Comparison of ENCODE assay signal across 1 cellular context in the genomic region with DNA sequence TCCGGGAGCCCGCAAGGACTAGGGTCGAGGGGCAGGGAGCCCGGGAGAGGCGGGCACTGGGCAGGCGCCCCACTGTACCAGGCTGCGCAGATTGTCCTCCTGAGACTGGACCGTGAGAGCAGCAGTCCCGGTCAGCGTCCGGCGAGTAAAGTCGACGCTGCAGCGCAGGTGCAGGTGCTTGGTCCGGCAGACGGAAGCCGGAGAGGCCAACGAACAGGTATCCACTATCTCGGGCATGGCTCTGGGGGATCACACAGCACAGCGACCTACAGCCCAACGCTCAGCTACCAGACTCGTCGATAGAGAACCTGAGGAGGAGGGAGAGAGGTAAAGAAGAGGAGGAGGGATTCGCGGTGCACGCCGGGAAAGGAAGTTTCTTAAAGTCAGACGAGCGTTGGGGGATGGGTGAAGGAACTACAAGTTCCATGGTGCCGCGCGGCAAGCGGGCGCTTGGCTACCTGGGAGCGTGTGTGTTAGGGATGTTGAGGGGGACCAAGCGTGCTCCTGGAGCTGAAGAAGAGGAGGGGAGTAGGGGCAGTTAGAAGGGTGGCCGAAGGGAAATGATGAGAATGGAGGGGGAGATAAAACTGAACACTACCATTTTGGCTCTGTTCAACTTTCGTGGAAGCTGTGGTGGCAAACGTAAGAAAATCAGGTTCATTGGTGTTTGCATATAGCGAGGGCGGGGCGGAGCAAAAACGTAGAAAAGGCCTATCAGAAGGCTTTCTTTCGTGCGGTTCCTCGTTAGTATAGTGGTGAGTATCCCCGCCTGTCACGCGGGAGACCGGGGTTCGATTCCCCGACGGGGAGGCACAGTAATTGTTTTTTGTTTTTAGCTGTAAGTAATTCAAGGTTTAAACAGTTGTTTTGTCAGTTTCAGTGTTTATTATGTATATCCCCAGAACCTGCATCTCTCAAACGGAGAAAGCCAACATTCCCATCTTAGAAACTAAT.
TF ChIP-seq lines count a peak whose summit lies in the region.

Gene LTA4H, minus strand, starts transcription at position 305 of the 954 bp plus-strand sequence. Its CDS starts 68 bp downstream, at position 237.

TF ChIP-seq in GM12878, 131 proteins besides CTCF, POLR2A, EP300 and RAD21 (continued from another document):
- TF ChIP-seq, protein P1, sequence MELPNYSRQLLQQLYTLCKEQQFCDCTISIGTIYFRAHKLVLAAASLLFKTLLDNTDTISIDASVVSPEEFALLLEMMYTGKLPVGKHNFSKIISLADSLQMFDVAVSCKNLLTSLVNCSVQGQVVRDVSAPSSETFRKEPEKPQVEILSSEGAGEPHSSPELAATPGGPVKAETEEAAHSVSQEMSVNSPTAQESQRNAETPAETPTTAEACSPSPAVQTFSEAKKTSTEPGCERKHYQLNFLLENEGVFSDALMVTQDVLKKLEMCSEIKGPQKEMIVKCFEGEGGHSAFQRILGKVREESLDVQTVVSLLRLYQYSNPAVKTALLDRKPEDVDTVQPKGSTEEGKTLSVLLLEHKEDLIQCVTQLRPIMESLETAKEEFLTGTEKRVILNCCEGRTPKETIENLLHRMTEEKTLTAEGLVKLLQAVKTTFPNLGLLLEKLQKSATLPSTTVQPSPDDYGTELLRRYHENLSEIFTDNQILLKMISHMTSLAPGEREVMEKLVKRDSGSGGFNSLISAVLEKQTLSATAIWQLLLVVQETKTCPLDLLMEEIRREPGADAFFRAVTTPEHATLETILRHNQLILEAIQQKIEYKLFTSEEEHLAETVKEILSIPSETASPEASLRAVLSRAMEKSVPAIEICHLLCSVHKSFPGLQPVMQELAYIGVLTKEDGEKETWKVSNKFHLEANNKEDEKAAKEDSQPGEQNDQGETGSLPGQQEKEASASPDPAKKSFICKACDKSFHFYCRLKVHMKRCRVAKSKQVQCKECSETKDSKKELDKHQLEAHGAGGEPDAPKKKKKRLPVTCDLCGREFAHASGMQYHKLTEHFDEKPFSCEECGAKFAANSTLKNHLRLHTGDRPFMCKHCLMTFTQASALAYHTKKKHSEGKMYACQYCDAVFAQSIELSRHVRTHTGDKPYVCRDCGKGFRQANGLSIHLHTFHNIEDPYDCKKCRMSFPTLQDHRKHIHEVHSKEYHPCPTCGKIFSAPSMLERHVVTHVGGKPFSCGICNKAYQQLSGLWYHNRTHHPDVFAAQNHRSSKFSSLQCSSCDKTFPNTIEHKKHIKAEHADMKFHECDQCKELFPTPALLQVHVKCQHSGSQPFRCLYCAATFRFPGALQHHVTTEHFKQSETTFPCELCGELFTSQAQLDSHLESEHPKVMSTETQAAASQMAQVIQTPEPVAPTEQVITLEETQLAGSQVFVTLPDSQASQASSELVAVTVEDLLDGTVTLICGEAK (IDR thresholded peaks at IDR 0.05; ENCODE audit: borderline replicate concordance), result peak; percentile 89
- TF ChIP-seq SMC3 (IDR thresholded peaks at IDR 0.05; ENCODE audit: borderline replicate concordance, low read length), result no peak
- 0 out of 2 replicates have a peak, but pooled peaks have one; percentile 20 for TF ChIP-seq BACH1 (IDR thresholded peaks at IDR 0.05; ENCODE audit: borderline replicate concordance)
- peak; percentile 32 for TF ChIP-seq NKRF (conservative IDR thresholded peaks at IDR 0.05)
- peak; percentile 94 for TF ChIP-seq STAT1 (conservative IDR thresholded peaks at IDR 0.05)
- TF ChIP-seq LARP7 (IDR thresholded peaks at IDR 0.05), result peak; percentile 30
- TF ChIP-seq POLR2AphosphoS2 (IDR thresholded peaks at IDR 0.05; ENCODE audit: low read depth, low read length), result peak; percentile 69; the same call in 1 of the 2 replicates
- TF ChIP-seq, protein P2, sequence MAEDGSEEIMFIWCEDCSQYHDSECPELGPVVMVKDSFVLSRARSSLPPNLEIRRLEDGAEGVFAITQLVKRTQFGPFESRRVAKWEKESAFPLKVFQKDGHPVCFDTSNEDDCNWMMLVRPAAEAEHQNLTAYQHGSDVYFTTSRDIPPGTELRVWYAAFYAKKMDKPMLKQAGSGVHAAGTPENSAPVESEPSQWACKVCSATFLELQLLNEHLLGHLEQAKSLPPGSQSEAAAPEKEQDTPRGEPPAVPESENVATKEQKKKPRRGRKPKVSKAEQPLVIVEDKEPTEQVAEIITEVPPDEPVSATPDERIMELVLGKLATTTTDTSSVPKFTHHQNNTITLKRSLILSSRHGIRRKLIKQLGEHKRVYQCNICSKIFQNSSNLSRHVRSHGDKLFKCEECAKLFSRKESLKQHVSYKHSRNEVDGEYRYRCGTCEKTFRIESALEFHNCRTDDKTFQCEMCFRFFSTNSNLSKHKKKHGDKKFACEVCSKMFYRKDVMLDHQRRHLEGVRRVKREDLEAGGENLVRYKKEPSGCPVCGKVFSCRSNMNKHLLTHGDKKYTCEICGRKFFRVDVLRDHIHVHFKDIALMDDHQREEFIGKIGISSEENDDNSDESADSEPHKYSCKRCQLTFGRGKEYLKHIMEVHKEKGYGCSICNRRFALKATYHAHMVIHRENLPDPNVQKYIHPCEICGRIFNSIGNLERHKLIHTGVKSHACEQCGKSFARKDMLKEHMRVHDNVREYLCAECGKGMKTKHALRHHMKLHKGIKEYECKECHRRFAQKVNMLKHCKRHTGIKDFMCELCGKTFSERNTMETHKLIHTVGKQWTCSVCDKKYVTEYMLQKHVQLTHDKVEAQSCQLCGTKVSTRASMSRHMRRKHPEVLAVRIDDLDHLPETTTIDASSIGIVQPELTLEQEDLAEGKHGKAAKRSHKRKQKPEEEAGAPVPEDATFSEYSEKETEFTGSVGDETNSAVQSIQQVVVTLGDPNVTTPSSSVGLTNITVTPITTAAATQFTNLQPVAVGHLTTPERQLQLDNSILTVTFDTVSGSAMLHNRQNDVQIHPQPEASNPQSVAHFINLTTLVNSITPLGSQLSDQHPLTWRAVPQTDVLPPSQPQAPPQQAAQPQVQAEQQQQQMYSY (CRISPR knock-in tag; IDR thresholded peaks at IDR 0.05), result no peak
- peak; percentile 47; the same call in 1 of the 2 replicates for TF ChIP-seq PML (IDR thresholded peaks at IDR 0.05; ENCODE audit: low read length)
- no peak for TF ChIP-seq CBX5 (IDR thresholded peaks at IDR 0.05; ENCODE audit: low read depth)
- TF ChIP-seq, protein P3, sequence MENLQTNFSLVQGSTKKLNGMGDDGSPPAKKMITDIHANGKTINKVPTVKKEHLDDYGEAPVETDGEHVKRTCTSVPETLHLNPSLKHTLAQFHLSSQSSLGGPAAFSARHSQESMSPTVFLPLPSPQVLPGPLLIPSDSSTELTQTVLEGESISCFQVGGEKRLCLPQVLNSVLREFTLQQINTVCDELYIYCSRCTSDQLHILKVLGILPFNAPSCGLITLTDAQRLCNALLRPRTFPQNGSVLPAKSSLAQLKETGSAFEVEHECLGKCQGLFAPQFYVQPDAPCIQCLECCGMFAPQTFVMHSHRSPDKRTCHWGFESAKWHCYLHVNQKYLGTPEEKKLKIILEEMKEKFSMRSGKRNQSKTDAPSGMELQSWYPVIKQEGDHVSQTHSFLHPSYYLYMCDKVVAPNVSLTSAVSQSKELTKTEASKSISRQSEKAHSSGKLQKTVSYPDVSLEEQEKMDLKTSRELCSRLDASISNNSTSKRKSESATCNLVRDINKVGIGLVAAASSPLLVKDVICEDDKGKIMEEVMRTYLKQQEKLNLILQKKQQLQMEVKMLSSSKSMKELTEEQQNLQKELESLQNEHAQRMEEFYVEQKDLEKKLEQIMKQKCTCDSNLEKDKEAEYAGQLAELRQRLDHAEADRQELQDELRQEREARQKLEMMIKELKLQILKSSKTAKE (IDR thresholded peaks at IDR 0.05; ENCODE audit: low read depth, poor library complexity, severe bottlenecking), result peak; percentile 91
- TF ChIP-seq MEF2A (IDR thresholded peaks at IDR 0.05; ENCODE audit: insufficient read depth, low read depth, low read length), result no peak
- 0 out of 2 replicates have a peak, but pooled peaks have one; percentile 1 for TF ChIP-seq GATAD2B (conservative IDR thresholded peaks at IDR 0.05; ENCODE audit: low read depth)
- peak; percentile 86 for TF ChIP-seq RBBP5 (conservative IDR thresholded peaks at IDR 0.05)
- no peak for TF ChIP-seq NRF1 (conservative IDR thresholded peaks at IDR 0.05; ENCODE audit: low read depth, low read length)
- no peak for TF ChIP-seq ATF3 (IDR thresholded peaks at IDR 0.05; ENCODE audit: borderline replicate concordance, extremely low read depth, low read depth, low read length)
- TF ChIP-seq YY1 (IDR thresholded peaks at IDR 0.05; ENCODE audit: low read depth, low read length), result peak; percentile 25; the same call in 1 of the 2 replicates
- peak; percentile 96 for TF ChIP-seq TARDBP (IDR thresholded peaks at IDR 0.05; ENCODE audit: borderline replicate concordance)
- no peak for TF ChIP-seq ZNF274 (IDR thresholded peaks at IDR 0.05; ENCODE audit: insufficient read depth, insufficient read length)
- TF ChIP-seq, protein P4, sequence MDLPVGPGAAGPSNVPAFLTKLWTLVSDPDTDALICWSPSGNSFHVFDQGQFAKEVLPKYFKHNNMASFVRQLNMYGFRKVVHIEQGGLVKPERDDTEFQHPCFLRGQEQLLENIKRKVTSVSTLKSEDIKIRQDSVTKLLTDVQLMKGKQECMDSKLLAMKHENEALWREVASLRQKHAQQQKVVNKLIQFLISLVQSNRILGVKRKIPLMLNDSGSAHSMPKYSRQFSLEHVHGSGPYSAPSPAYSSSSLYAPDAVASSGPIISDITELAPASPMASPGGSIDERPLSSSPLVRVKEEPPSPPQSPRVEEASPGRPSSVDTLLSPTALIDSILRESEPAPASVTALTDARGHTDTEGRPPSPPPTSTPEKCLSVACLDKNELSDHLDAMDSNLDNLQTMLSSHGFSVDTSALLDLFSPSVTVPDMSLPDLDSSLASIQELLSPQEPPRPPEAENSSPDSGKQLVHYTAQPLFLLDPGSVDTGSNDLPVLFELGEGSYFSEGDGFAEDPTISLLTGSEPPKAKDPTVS (IDR thresholded peaks at IDR 0.05; ENCODE audit: low read depth, low read length), result 0 out of 2 replicates have a peak, but pooled peaks have one; percentile 47
- TF ChIP-seq TCF12 (IDR thresholded peaks at IDR 0.05; ENCODE audit: low read depth, low read length), result peak; percentile 52; the same call in 1 of the 2 replicates
- TF ChIP-seq RCOR1 (conservative IDR thresholded peaks at IDR 0.05; ENCODE audit: low read depth, low read length), result 0 out of 2 replicates have a peak, but pooled peaks have one; percentile 54
- peak; percentile 64; the same call in 1 of the 2 replicates for TF ChIP-seq TAF1 (IDR thresholded peaks at IDR 0.05; ENCODE audit: borderline replicate concordance, low read depth, low read length)
- TF ChIP-seq ZNF207 (IDR thresholded peaks at IDR 0.05; ENCODE audit: borderline replicate concordance), result peak; percentile 88
- TF ChIP-seq REST (IDR thresholded peaks at IDR 0.05; ENCODE audit: low read depth, low read length), result no peak
TF ChIP-seq in GM12878: peak in this region for 59.
